ENCODE assay signal across 9 cellular contexts in the genomic region with DNA sequence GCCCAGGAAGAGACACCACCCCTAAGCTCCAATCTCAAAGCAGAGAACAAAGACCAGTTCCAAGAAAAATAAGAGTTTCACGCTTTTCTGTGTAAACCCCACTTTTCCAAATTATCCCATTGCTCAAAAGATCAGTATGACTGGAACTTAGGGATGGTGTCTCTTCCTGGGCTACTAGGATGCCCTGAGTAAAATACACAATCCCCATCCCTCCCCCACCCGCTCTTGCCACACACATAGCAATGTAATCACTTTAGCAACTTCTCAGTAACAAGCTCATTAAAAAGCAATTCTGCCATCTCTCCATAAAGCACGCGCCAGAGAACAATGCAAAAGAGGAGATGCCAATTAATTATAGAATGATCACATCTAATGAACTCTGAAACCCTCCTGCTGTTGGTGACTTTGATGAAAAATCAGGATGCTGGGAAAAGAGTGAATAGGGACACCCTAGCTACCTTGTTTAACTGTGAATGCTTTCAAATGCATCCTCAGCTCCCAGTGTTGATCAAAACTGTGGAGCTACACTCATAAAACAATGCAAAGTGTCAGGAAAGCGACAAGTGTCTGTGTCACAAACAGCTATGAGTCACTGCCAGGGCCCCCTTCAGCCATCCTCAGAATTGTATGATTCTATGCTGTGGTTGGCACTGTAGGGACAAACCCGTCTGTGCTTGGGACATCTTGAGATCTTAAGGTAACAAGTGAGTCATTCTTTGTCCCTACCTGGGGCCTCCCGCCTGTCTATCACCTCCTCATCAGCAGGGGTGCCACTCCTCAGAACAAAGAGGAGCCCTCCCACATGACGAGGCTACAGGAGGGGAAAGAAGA. TPM values are rescaled to one million over a fixed set of nuclear protein-coding genes. Genes with fewer than 3 reads are reported as not detected.
A peak's percentile ranks its signal among the peaks of the same experiment; 100 is the strongest.
DNase-seq lines count a peak whose midpoint lies in the region; ATAC-seq and TF ChIP-seq lines count a peak whose summit lies in the region.
"Had no signal": no experiment of that assay in that cellular context is flagged by ENCODE, and none has a peak within 500 bp of the region (broad histone marks: within the 10 kb centered on the region; RNA-seq: fewer than 3 reads in every experiment).

No MANE protein-coding gene starts in this region.

- intact Hi-C loops in activated CD4-positive, alpha-beta T cell treated with anti-CD3 and anti-CD28 coated beads for 36 hours (cut with DNase I, micrococcal nuclease), result loop anchor here (1.0 to 5.0 kb wide), 7 partner anchors 33 to 349 kb away; no protein-coding TSS in a partner anchor
- intact Hi-C loops in spleen (cut with DNase I; ENCODE audit: low total_unique reads), result no loop called here

- peaks cover 34% of the 10 kb centered on the region for H3K36me3 Mint-ChIP-seq in activated CD4-positive, alpha-beta T cell treated with anti-CD3 and anti-CD28 coated beads for 36 hours (ENCODE audit: low read depth)

- peak; percentile 51 for ATAC-seq in GM21619 (IDR thresholded peaks at IDR 0.05; ENCODE audit: unreplicated experiment)
- peak; percentile 98 for ATAC-seq in activated CD4-positive, alpha-beta T cell treated with anti-CD3 and anti-CD28 coated beads for 36 hours

- CTCF ChIA-PET in activated CD4-positive, alpha-beta T cell treated with anti-CD3 and anti-CD28 coated beads for 36 hours (lab: Charles Lee), result interaction anchor here (0.6 to 1.6 kb wide), 7 partner anchors 14 to 350 kb away, joined by 3 to 5 read pairs (median 3); no protein-coding TSS in a partner anchor

- H3K9me3 Mint-ChIP-seq in activated CD4-positive, alpha-beta T cell treated with anti-CD3 and anti-CD28 coated beads for 36 hours (ENCODE audit: low read depth), result no peaks in the 10 kb centered on the region

- H3K4me3 ChIP-seq in brain microvascular endothelial cell (ENCODE audit: low read depth, low read length) (no peak overlapping the region), spleen (no peak overlapping the region)

- peak overlapping the region; percentile 33 for H3K27ac ChIP-seq in brain microvascular endothelial cell
- H3K27ac ChIP-seq in spleen, result peak overlapping the region in 3 of 8 donors; percentile 30 to 33 (median 32)

- TF ChIP-seq POLR2A in spleen (IDR thresholded peaks at IDR 0.05), result no peak

- in situ Hi-C loops in brain microvascular endothelial cell (cut with HindIII; ENCODE audit: low pct_ligation_motif_present, low sequenced_read_pairs), result no loop called here

- POLR2A ChIA-PET in activated CD4-positive, alpha-beta T cell treated with anti-CD3 and anti-CD28 coated beads for 36 hours (lab: Charles Lee), result interaction anchor here (0.7 to 2.1 kb wide), 4 partner anchors 33 to 358 kb away, joined by 3 to 14 read pairs (median 4); partner anchors contain the start of genes FASTKD2, KLF7 and MDH1B

- H3K27ac Mint-ChIP-seq in activated CD4-positive, alpha-beta T cell treated with anti-CD3 and anti-CD28 coated beads for 36 hours, result peak overlapping the region; percentile 90

- peak; percentile 84 for DNase-seq in activated CD4-positive, alpha-beta T cell treated with anti-CD3 and anti-CD28 coated beads for 36 hours
- DNase-seq in brain microvascular endothelial cell (no peak), HCEC 1CT (no peak), spleen (no peak), GM19240 (ENCODE audit: insufficient read length, low spot score) (no peak), NCI-H226 (no peak)
- peak; percentile 85 for DNase-seq in stimulated activated CD4-positive, alpha-beta T cell treated with anti-CD3 and anti-CD28 coated beads, Interleukin-1b, Interleukin-23, amount 100 ng/mL, for 48 hours
- DNase-seq: NCI-H2029 had no signal

- H3K36me3 ChIP-seq in brain microvascular endothelial cell (replicated peaks) (peaks cover 28% of the 10 kb centered on the region), spleen (peaks cover 0 to 59% (median 10%) of the 10 kb centered on the region in 6 donors)

- WGBS in spleen, 5 donors, result 76 to 86% (median 80%) methylated on average over 8 of the region's 8 CpGs

- peaks cover 66% of the 10 kb centered on the region for H3K4me1 Mint-ChIP-seq in activated CD4-positive, alpha-beta T cell treated with anti-CD3 and anti-CD28 coated beads for 36 hours

- no peaks in the 10 kb centered on the region for H3K27me3 Mint-ChIP-seq in activated CD4-positive, alpha-beta T cell treated with anti-CD3 and anti-CD28 coated beads for 36 hours

- peaks cover 10 to 55% (median 23%) of the 10 kb centered on the region in 6 donors for H3K4me1 ChIP-seq in spleen

- no peaks in the 10 kb centered on the region for H3K9me3 ChIP-seq in spleen

- peak overlapping the region; percentile 9 for H3K4me3 Mint-ChIP-seq in activated CD4-positive, alpha-beta T cell treated with anti-CD3 and anti-CD28 coated beads for 36 hours

- no peaks in the 10 kb centered on the region for H3K27me3 ChIP-seq in brain microvascular endothelial cell (replicated peaks)
- no peaks in the 10 kb centered on the region for H3K27me3 ChIP-seq in spleen (replicated peaks in 1 of 7)

- TF ChIP-seq CTCF in brain microvascular endothelial cell (IDR thresholded peaks at IDR 0.05; ENCODE audit: low read depth, low read length, missing control alignments) (no peak), spleen (IDR thresholded peaks at IDR 0.05 in 8 of 11, conservative IDR thresholded peaks at IDR 0.05 in 3 of 11) (no peak)

RNA-seq across cellular contexts. Expression of gene KLF7, which starts 42.6 kb away (rescaled TPM):
- total RNA-seq in activated CD4-positive, alpha-beta T cell treated with anti-CD3 and anti-CD28 coated beads for 36 hours, result 10 to 100 TPM; 21.9 to 32.7 TPM
- total RNA-seq in spleen, result 10 to 100 TPM; 23.6 to 74.4 (median 43.3) TPM
- 1 to 10 TPM; 2.9 to 3.8 (median 2.9) TPM for polyA plus RNA-seq in spleen

Comparison
In these comparisons a context has a peak if more than half of its experiments do, and no peak if none do; other contexts are left out.
1. DNase-seq: peak in activated CD4-positive, alpha-beta T cell treated with anti-CD3 and anti-CD28 coated beads for 36 hours (single experiment) and stimulated activated CD4-positive, alpha-beta T cell treated with anti-CD3 and anti-CD28 coated beads, Interleukin-1b, Interleukin-23, amount 100 ng/mL, for 48 hours (single experiment); none in brain microvascular endothelial cell (single experiment), HCEC 1CT (single experiment), spleen (single experiment), GM19240 (single experiment) and NCI-H226 (single experiment).